2 cellular contexts compared by ENCODE assay signal in the genomic region with DNA sequence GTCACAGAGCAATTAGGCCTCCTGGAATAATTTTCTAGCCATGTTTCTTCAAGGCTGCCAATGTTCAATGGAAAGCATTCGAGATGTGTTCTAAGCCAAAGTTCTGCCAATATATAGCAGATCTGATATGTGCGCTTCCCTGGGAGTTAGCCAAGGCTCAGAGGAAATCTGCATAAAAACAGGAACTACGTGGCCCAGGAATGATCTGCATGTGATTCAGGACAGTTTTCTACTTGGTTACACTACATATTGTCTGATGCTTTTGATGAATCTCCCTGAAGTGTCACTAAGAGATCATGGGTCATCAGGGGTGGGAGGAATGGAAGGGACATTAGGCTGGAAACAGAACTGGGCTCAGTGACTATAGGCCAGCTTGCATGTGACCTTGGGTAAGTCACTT.
TF ChIP-seq lines count a peak whose summit lies in the region.

No MANE protein-coding gene starts in this region.

TF ChIP-seq in liver, 16 proteins besides CTCF, POLR2A, EP300 and RAD21:
- TF ChIP-seq YY1 (IDR thresholded peaks at IDR 0.05) (peak; percentile 19), HNF4G (IDR thresholded peaks at IDR 0.05) (no peak), NR2F2 (IDR thresholded peaks at IDR 0.05) (peak; percentile 57)
- TF ChIP-seq, protein P1, sequence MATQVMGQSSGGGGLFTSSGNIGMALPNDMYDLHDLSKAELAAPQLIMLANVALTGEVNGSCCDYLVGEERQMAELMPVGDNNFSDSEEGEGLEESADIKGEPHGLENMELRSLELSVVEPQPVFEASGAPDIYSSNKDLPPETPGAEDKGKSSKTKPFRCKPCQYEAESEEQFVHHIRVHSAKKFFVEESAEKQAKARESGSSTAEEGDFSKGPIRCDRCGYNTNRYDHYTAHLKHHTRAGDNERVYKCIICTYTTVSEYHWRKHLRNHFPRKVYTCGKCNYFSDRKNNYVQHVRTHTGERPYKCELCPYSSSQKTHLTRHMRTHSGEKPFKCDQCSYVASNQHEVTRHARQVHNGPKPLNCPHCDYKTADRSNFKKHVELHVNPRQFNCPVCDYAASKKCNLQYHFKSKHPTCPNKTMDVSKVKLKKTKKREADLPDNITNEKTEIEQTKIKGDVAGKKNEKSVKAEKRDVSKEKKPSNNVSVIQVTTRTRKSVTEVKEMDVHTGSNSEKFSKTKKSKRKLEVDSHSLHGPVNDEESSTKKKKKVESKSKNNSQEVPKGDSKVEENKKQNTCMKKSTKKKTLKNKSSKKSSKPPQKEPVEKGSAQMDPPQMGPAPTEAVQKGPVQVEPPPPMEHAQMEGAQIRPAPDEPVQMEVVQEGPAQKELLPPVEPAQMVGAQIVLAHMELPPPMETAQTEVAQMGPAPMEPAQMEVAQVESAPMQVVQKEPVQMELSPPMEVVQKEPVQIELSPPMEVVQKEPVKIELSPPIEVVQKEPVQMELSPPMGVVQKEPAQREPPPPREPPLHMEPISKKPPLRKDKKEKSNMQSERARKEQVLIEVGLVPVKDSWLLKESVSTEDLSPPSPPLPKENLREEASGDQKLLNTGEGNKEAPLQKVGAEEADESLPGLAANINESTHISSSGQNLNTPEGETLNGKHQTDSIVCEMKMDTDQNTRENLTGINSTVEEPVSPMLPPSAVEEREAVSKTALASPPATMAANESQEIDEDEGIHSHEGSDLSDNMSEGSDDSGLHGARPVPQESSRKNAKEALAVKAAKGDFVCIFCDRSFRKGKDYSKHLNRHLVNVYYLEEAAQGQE (IDR thresholded peaks at IDR 0.05), result no peak
- TF ChIP-seq, protein P2, sequence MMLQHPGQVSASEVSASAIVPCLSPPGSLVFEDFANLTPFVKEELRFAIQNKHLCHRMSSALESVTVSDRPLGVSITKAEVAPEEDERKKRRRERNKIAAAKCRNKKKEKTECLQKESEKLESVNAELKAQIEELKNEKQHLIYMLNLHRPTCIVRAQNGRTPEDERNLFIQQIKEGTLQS (IDR thresholded peaks at IDR 0.05), result no peak

TF ChIP-seq in HepG2, 621 proteins besides CTCF, POLR2A, EP300 and RAD21:
- no peak for TF ChIP-seq ATM (IDR thresholded peaks at IDR 0.05; ENCODE audit: borderline replicate concordance)
- TF ChIP-seq TAF1 (CRISPR knock-in tag; IDR thresholded peaks at IDR 0.05), result no peak
- TF ChIP-seq REL (CRISPR knock-in tag; conservative IDR thresholded peaks at IDR 0.05), result no peak
- no peak for TF ChIP-seq AHR (CRISPR knock-in tag; IDR thresholded peaks at IDR 0.05)
- no peak for TF ChIP-seq ZNF33B (CRISPR knock-in tag; IDR thresholded peaks at IDR 0.05)
- TF ChIP-seq ZNF30 (CRISPR knock-in tag; IDR thresholded peaks at IDR 0.05), result no peak
- no peak for TF ChIP-seq NFYB (CRISPR knock-in tag; IDR thresholded peaks at IDR 0.05)
- no peak for TF ChIP-seq ZIK1 (CRISPR knock-in tag; IDR thresholded peaks at IDR 0.05; ENCODE audit: borderline replicate concordance, low read depth)
- no peak for TF ChIP-seq CEBPG (CRISPR knock-in tag; IDR thresholded peaks at IDR 0.05)
- TF ChIP-seq, protein P3, sequence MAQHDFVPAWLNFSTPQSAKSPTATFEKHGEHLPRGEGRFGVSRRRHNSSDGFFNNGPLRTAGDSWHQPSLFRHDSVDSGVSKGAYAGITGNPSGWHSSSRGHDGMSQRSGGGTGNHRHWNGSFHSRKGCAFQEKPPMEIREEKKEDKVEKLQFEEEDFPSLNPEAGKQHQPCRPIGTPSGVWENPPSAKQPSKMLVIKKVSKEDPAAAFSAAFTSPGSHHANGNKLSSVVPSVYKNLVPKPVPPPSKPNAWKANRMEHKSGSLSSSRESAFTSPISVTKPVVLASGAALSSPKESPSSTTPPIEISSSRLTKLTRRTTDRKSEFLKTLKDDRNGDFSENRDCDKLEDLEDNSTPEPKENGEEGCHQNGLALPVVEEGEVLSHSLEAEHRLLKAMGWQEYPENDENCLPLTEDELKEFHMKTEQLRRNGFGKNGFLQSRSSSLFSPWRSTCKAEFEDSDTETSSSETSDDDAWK (CRISPR knock-in tag; IDR thresholded peaks at IDR 0.05), result no peak
- no peak for TF ChIP-seq MYC (CRISPR knock-in tag; IDR thresholded peaks at IDR 0.05; ENCODE audit: borderline replicate concordance)
- TF ChIP-seq, protein P4, sequence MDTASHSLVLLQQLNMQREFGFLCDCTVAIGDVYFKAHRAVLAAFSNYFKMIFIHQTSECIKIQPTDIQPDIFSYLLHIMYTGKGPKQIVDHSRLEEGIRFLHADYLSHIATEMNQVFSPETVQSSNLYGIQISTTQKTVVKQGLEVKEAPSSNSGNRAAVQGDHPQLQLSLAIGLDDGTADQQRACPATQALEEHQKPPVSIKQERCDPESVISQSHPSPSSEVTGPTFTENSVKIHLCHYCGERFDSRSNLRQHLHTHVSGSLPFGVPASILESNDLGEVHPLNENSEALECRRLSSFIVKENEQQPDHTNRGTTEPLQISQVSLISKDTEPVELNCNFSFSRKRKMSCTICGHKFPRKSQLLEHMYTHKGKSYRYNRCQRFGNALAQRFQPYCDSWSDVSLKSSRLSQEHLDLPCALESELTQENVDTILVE (CRISPR knock-in tag; IDR thresholded peaks at IDR 0.05), result no peak
- TF ChIP-seq, protein P5, sequence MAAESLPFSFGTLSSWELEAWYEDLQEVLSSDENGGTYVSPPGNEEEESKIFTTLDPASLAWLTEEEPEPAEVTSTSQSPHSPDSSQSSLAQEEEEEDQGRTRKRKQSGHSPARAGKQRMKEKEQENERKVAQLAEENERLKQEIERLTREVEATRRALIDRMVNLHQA (CRISPR knock-in tag; IDR thresholded peaks at IDR 0.05), result no peak
